In genomic region chr1:108125312-108126138, GRCh38 we compare ENCODE assay signal across 8 cellular contexts.
DNase-seq lines count a peak whose midpoint lies in the region; ATAC-seq and TF ChIP-seq lines count a peak whose summit lies in the region.

No MANE protein-coding gene starts in this region.

- no peak for TF ChIP-seq POLR2A in GM18505 (IDR thresholded peaks at IDR 0.05; ENCODE audit: borderline replicate concordance, extremely low read depth, insufficient read depth, insufficient read length)

- H3K27ac ChIP-seq in 22Rv1: peak overlapping the region; percentile 65

- ATAC-seq in GM18505 (IDR thresholded peaks at IDR 0.05; ENCODE audit: unreplicated experiment) (peak; percentile 92), HG02943 (IDR thresholded peaks at IDR 0.05; ENCODE audit: low read depth, unreplicated experiment) (peak; percentile 78)

- DNase-seq in NCI-H1694 treated with DMSO at 0.1 percent for 48 hours (lab: John Stamatoyannopoulos, UW) (peak; percentile 88), T1000 (lab: John Stamatoyannopoulos, UW) (peak; percentile 47), astrocyte of the hippocampus (ENCODE audit: low read depth, low spot score) (peak; percentile 88), hypothalamus (lab: John Stamatoyannopoulos, UW) (peak in 43 of 51 donors; percentile 1 to 84 (median 46)), smooth muscle cell of the brain vasculature (ENCODE audit: low read depth, low spot score) (peak; percentile 60)

- peak; percentile 91 for TF ChIP-seq CTCF in 22Rv1 (IDR thresholded peaks at IDR 0.05)

Comparison
In these comparisons a context has a peak if more than half of its experiments do, and no peak if none do; other contexts are left out.
1. Peak in every context shown above with its lines: DNase-seq, ATAC-seq and H3K27ac ChIP-seq.